In genomic region chr7:74017122-74017521, GRCh38 we compare ENCODE assay signal across 19 cellular contexts. TPM values are rescaled to one million over a fixed set of nuclear protein-coding genes. Genes with fewer than 3 reads are reported as not detected.
"Had no signal": no experiment of that assay in that cellular context is flagged by ENCODE, and none has a peak within 500 bp of the region (broad histone marks: within the 10 kb centered on the region; RNA-seq: fewer than 3 reads in every experiment).

No MANE protein-coding gene starts in this region.

- H3K27ac Mint-ChIP-seq: activated B cell treated with CpG ODN at 0.5 μM for 24 hours; activated CD4-positive, alpha-beta memory T cell treated with anti-CD3 and anti-CD28 coated beads for 36 hours; activated CD8-positive, alpha-beta memory T cell treated with anti-CD3 and anti-CD28 coated beads, Interleukin-2, amount 10 ng/mL, durations not matched to agents 7 days and 5 days; immature natural killer cell; memory B cell; stimulated activated naive CD8-positive, alpha-beta T cell treated with anti-CD3 and anti-CD28 coated beads, Interleukin-15, amount 100 ng/mL, for 72 hours had no signal

- H3K4me3 Mint-ChIP-seq: activated B cell treated with CpG ODN at 0.5 μM for 24 hours; activated CD4-positive, alpha-beta memory T cell treated with anti-CD3 and anti-CD28 coated beads for 36 hours; activated CD8-positive, alpha-beta memory T cell treated with anti-CD3 and anti-CD28 coated beads, Interleukin-2, amount 10 ng/mL, durations not matched to agents 7 days and 5 days; immature natural killer cell; memory B cell; natural killer cell treated with Interleukin-12 subunit alpha and Interleukin-12 subunit beta and Interleukin-15 and Interleukin-18, amount 100 ng/mL, for 72 hours; stimulated activated naive CD8-positive, alpha-beta T cell treated with anti-CD3 and anti-CD28 coated beads, Interleukin-15, amount 100 ng/mL, for 72 hours had no signal

- H3K9me3 Mint-ChIP-seq: activated B cell treated with CpG ODN at 0.5 μM for 24 hours; activated CD4-positive, alpha-beta memory T cell treated with anti-CD3 and anti-CD28 coated beads for 36 hours; immature natural killer cell; memory B cell; natural killer cell treated with Interleukin-12 subunit alpha and Interleukin-12 subunit beta and Interleukin-15 and Interleukin-18, amount 100 ng/mL, for 72 hours; stimulated activated naive CD8-positive, alpha-beta T cell treated with anti-CD3 and anti-CD28 coated beads, Interleukin-15, amount 100 ng/mL, for 72 hours had no signal

- H3K27me3 Mint-ChIP-seq: activated CD4-positive, alpha-beta memory T cell treated with anti-CD3 and anti-CD28 coated beads for 36 hours; activated CD8-positive, alpha-beta memory T cell treated with anti-CD3 and anti-CD28 coated beads, Interleukin-2, amount 10 ng/mL, durations not matched to agents 7 days and 5 days had no signal

- H3K4me1 Mint-ChIP-seq: immature natural killer cell; stimulated activated naive CD8-positive, alpha-beta T cell treated with anti-CD3 and anti-CD28 coated beads, Interleukin-15, amount 100 ng/mL, for 72 hours had no signal

- DNase-seq: activated B cell treated with CpG ODN at 0.5 μM for 24 hours; activated CD4-positive, alpha-beta memory T cell treated with anti-CD3 and anti-CD28 coated beads for 36 hours; activated CD4-positive, alpha-beta T cell treated with anti-CD3 and anti-CD28 coated beads for 4 hours; activated CD8-positive, alpha-beta memory T cell treated with anti-CD3 and anti-CD28 coated beads, Interleukin-2, amount 10 ng/mL, durations not matched to agents 7 days and 5 days; activated naive CD4-positive, alpha-beta T cell; anterior cingulate cortex; cortex of kidney; effector CD4-positive, alpha-beta T cell; immature natural killer cell; kidney glomerular epithelial cell; mucosa of descending colon; nucleus accumbens; retina; stimulated activated CD4-positive, alpha-beta T cell treated with anti-CD3 and anti-CD28 coated beads, Interleukin-2, amount 100 ng/mL, for 24 hours; stimulated activated naive CD8-positive, alpha-beta T cell treated with anti-CD3 and anti-CD28 coated beads, Interleukin-15, amount 100 ng/mL, for 72 hours had no signal

- H3K9me3 ChIP-seq: breast epithelium, mucosa of descending colon had no signal

- ATAC-seq: activated CD8-positive, alpha-beta memory T cell treated with anti-CD3 and anti-CD28 coated beads, Interleukin-2, amount 10 ng/mL, durations not matched to agents 7 days and 5 days; esophagus mucosa; mucosa of descending colon; natural killer cell treated with Interleukin-12 subunit alpha and Interleukin-12 subunit beta and Interleukin-15 and Interleukin-18, amount 100 ng/mL, for 72 hours; stimulated activated naive CD8-positive, alpha-beta T cell treated with anti-CD3 and anti-CD28 coated beads, Interleukin-15, amount 100 ng/mL, for 72 hours had no signal

- H3K36me3 Mint-ChIP-seq: activated CD4-positive, alpha-beta memory T cell treated with anti-CD3 and anti-CD28 coated beads for 36 hours; activated CD8-positive, alpha-beta memory T cell treated with anti-CD3 and anti-CD28 coated beads, Interleukin-2, amount 10 ng/mL, durations not matched to agents 7 days and 5 days; immature natural killer cell; memory B cell; natural killer cell treated with Interleukin-12 subunit alpha and Interleukin-12 subunit beta and Interleukin-15 and Interleukin-18, amount 100 ng/mL, for 72 hours had no signal

RNA-seq across cellular contexts. Expression of gene ELN, which starts 10.9 kb away (rescaled TPM):
- total RNA-seq: activated B cell treated with CpG ODN at 0.5 μM for 24 hours; activated CD4-positive, alpha-beta memory T cell treated with anti-CD3 and anti-CD28 coated beads for 36 hours; activated CD8-positive, alpha-beta memory T cell treated with anti-CD3 and anti-CD28 coated beads, Interleukin-2, amount 10 ng/mL, durations not matched to agents 7 days and 5 days had no signal
- polyA plus RNA-seq: immature natural killer cell had no signal
